ENCODE assay signal across 1 cellular context in genomic region chr5:74016373-74016772, GRCh38.
TF ChIP-seq lines count a peak whose summit lies in the region.

No MANE protein-coding gene starts in this region.

TF ChIP-seq in K562, 482 proteins besides CTCF, POLR2A, EP300 and RAD21 (continued from another document):
- no peak for TF ChIP-seq ZNF655 (CRISPR knock-in tag; IDR thresholded peaks at IDR 0.05)
- TF ChIP-seq PTBP1 (IDR thresholded peaks at IDR 0.05; ENCODE audit: low read depth, low read length) = no peak
- TF ChIP-seq, protein P1, sequence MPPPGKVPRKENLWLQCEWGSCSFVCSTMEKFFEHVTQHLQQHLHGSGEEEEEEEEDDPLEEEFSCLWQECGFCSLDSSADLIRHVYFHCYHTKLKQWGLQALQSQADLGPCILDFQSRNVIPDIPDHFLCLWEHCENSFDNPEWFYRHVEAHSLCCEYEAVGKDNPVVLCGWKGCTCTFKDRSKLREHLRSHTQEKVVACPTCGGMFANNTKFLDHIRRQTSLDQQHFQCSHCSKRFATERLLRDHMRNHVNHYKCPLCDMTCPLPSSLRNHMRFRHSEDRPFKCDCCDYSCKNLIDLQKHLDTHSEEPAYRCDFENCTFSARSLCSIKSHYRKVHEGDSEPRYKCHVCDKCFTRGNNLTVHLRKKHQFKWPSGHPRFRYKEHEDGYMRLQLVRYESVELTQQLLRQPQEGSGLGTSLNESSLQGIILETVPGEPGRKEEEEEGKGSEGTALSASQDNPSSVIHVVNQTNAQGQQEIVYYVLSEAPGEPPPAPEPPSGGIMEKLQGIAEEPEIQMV (tag; conservative IDR thresholded peaks at IDR 0.05; ENCODE audit: low read depth) = no peak
- TF ChIP-seq E2F5 (CRISPR knock-in tag; IDR thresholded peaks at IDR 0.05) = no peak
- TF ChIP-seq HNRNPH1 (optimal IDR thresholded peaks at IDR 0.05; ENCODE audit: low read depth, low read length) = no peak
- TF ChIP-seq, protein P2, sequence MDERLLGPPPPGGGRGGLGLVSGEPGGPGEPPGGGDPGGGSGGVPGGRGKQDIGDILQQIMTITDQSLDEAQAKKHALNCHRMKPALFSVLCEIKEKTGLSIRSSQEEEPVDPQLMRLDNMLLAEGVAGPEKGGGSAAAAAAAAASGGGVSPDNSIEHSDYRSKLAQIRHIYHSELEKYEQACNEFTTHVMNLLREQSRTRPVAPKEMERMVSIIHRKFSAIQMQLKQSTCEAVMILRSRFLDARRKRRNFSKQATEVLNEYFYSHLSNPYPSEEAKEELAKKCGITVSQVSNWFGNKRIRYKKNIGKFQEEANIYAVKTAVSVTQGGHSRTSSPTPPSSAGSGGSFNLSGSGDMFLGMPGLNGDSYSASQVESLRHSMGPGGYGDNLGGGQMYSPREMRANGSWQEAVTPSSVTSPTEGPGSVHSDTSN (CRISPR knock-in tag; IDR thresholded peaks at IDR 0.05; ENCODE audit: low read depth) = no peak
- TF ChIP-seq, protein P2 (tag; conservative IDR thresholded peaks at IDR 0.05; ENCODE audit: low read depth) = no peak
